8 cellular contexts compared by ENCODE assay signal in genomic region chr1:38941527-38942019, GRCh38. TPM values are rescaled to one million over a fixed set of nuclear protein-coding genes. Genes with fewer than 3 reads are reported as not detected.
A peak's percentile ranks its signal among the peaks of the same experiment; 100 is the strongest.
DNase-seq lines count a peak whose midpoint lies in the region; ATAC-seq and TF ChIP-seq lines count a peak whose summit lies in the region.

A gene with protein sequence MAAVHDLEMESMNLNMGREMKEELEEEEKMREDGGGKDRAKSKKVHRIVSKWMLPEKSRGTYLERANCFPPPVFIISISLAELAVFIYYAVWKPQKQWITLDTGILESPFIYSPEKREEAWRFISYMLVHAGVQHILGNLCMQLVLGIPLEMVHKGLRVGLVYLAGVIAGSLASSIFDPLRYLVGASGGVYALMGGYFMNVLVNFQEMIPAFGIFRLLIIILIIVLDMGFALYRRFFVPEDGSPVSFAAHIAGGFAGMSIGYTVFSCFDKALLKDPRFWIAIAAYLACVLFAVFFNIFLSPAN (minus strand): TSS chr1:38941830. CDS start chr1:38919212, 22,618 bp downstream.

- H3K4me1 ChIP-seq in RWPE2 (ENCODE audit: insufficient read depth, poor library complexity, severe bottlenecking), result no peaks in the 10 kb centered on the region

- TF ChIP-seq CTCF in AG09309 (IDR thresholded peaks at IDR 0.05; ENCODE audit: control insufficient read depth, insufficient read depth, low read depth, low read length, missing control alignments), result no peak
- no peak for TF ChIP-seq CTCF in RWPE2 (IDR thresholded peaks at IDR 0.05; ENCODE audit: poor library complexity, severe bottlenecking)
- TF ChIP-seq CTCF in fibroblast of the aortic adventitia (IDR thresholded peaks at IDR 0.05; ENCODE audit: insufficient read depth, low read length), result no peak

- no peaks in the 10 kb centered on the region for H3K36me3 ChIP-seq in RWPE2 (ENCODE audit: low read depth)

- no peaks in the 10 kb centered on the region for H3K9me3 ChIP-seq in RWPE2 (ENCODE audit: severe bottlenecking)

- ATAC-seq in RWPE2 (ENCODE audit: low read depth) (peak; percentile 96), GM21737 (IDR thresholded peaks at IDR 0.05; ENCODE audit: unreplicated experiment) (no peak)
- ATAC-seq in activated CD4-positive, CD25-positive, alpha-beta regulatory T cell treated with anti-CD3 and anti-CD28 coated beads, Interleukin-2, amount 50 U/mL, for 24 hours, result no peak

- H3K27me3 ChIP-seq in RWPE2 (ENCODE audit: insufficient read depth, poor library complexity, severe bottlenecking), result no peaks in the 10 kb centered on the region

- DNase-seq in AG09309 (ENCODE audit: low read depth) (no peak), RWPE2 (ENCODE audit: low spot score) (peak; percentile 74), fibroblast of the aortic adventitia (ENCODE audit: low read depth) (peak; percentile 66), nucleus accumbens (lab: John Stamatoyannopoulos, UW) (peak in 52 of 56 donors; percentile 11 to 87 (median 63)), NCI-H2107 (lab: John Stamatoyannopoulos, UW) (no peak), NCI-H1417 (lab: John Stamatoyannopoulos, UW) (no peak)

- H3K4me3 ChIP-seq in AG09309 (ENCODE audit: control insufficient read depth, low read depth, low read length), result peak within 1 kb of the TSS; percentile 56
- H3K4me3 ChIP-seq in RWPE2 (ENCODE audit: severe bottlenecking), result peak within 1 kb of the TSS; percentile 29
- H3K4me3 ChIP-seq in fibroblast of the aortic adventitia (ENCODE audit: low read depth, low read length), result peak within 1 kb of the TSS; percentile 67

- H3K27ac ChIP-seq in RWPE2 (ENCODE audit: poor library complexity, severe bottlenecking), result no peak within 1 kb of the TSS

RNA-seq across cellular contexts. Expression of the gene that starts here (rescaled TPM):
- 0.81 TPM in 1 of 2 replicates, not detected in the other for total RNA-seq in fibroblast of the aortic adventitia (ENCODE audit: low replicate concordance)

Comparison
In these comparisons a context has a peak if more than half of its experiments do, and no peak if none do; other contexts are left out.
1. Peak in DNase-seq and H3K4me3 ChIP-seq in fibroblast of the aortic adventitia; RNA of the gene not detected or under 1 TPM.
2. DNase-seq: peak in RWPE2 (single experiment) and nucleus accumbens (52 of 56); none in AG09309 (single experiment), NCI-H2107 (single experiment) and NCI-H1417 (0 of 3).
3. Peak in every context shown above with its lines, with median percentiles within 50 percentile points of each other: H3K4me3 ChIP-seq.